In the genomic region with DNA sequence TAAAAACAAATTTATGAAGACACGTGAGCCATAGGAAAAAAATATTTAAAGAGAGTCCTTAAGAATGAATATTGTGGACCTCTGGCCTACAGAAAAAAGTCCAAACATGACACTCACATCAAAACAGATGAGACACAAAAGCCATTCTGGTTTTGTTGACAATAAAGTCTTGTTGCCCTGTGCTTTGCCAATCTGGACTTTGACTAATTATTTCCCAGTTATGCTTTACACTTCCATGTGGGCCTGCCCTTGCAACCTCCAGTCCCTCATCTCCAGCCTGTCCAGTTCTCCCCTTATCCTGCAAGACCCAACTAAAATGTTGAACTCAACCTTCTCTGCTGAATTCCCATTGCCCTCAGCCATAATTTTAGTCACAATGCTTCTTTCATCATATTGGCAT, we compare ENCODE assay signal across 1 cellular context.
TF ChIP-seq lines count a peak whose summit lies in the region.

No MANE protein-coding gene starts in this region.

TF ChIP-seq in IMR-90, 13 proteins besides CTCF, POLR2A, EP300 and RAD21:
- TF ChIP-seq, protein P1, sequence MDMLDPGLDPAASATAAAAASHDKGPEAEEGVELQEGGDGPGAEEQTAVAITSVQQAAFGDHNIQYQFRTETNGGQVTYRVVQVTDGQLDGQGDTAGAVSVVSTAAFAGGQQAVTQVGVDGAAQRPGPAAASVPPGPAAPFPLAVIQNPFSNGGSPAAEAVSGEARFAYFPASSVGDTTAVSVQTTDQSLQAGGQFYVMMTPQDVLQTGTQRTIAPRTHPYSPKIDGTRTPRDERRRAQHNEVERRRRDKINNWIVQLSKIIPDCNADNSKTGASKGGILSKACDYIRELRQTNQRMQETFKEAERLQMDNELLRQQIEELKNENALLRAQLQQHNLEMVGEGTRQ (IDR thresholded peaks at IDR 0.05; ENCODE audit: low read depth, low read length) = no peak
- TF ChIP-seq CEBPB (IDR thresholded peaks at IDR 0.05; ENCODE audit: low read depth, low read length) (no peak), NFE2L2 (IDR thresholded peaks at IDR 0.05; ENCODE audit: low read depth, low read length) (no peak), MAZ (IDR thresholded peaks at IDR 0.05; ENCODE audit: borderline replicate concordance, low read depth, low read length) (no peak), MAFK (IDR thresholded peaks at IDR 0.05; ENCODE audit: low read depth, low read length) (no peak), BHLHE40 (IDR thresholded peaks at IDR 0.05; ENCODE audit: low read depth, low read length) (no peak)
- TF ChIP-seq, protein P2, sequence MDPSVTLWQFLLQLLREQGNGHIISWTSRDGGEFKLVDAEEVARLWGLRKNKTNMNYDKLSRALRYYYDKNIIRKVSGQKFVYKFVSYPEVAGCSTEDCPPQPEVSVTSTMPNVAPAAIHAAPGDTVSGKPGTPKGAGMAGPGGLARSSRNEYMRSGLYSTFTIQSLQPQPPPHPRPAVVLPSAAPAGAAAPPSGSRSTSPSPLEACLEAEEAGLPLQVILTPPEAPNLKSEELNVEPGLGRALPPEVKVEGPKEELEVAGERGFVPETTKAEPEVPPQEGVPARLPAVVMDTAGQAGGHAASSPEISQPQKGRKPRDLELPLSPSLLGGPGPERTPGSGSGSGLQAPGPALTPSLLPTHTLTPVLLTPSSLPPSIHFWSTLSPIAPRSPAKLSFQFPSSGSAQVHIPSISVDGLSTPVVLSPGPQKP (IDR thresholded peaks at IDR 0.05; ENCODE audit: borderline replicate concordance, low read depth, low read length) = no peak
TF ChIP-seq in IMR-90: peak in this region for 0.
